In genomic region chr16:81810894-81811538, GRCh38 we compare ENCODE assay signal across 11 cellular contexts. TPM values are rescaled to one million over a fixed set of nuclear protein-coding genes. Genes with fewer than 3 reads are reported as not detected.
DNase-seq lines count a peak whose midpoint lies in the region; ATAC-seq and TF ChIP-seq lines count a peak whose summit lies in the region.
"Had no signal": no experiment of that assay in that cellular context is flagged by ENCODE, and none has a peak within 500 bp of the region (broad histone marks: within the 10 kb centered on the region; RNA-seq: fewer than 3 reads in every experiment).

No MANE protein-coding gene starts in this region.

- TF ChIP-seq POLR2A in spleen (IDR thresholded peaks at IDR 0.05) = no peak

- no peaks in the 10 kb centered on the region for H3K27me3 ChIP-seq in spleen (replicated peaks in 1 of 7)

- 62 to 70% (median 68%) methylated on average over 9 to 10 of the region's 10 CpGs for WGBS in spleen, 5 donors

- TF ChIP-seq CTCF in spleen (IDR thresholded peaks at IDR 0.05 in 8 of 11, conservative IDR thresholded peaks at IDR 0.05 in 3 of 11) = no peak

- H3K4me3 Mint-ChIP-seq in IgD-negative memory B cell = peak overlapping the region; percentile 61 to 95 (median 66)
- H3K4me3 Mint-ChIP-seq in activated T-cell treated with anti-CD3 and anti-CD28 coated beads, Interleukin-2, amount 50 U/mL, for 24 hours = no peak overlapping the region

- no peaks in the 10 kb centered on the region for H3K9me3 ChIP-seq in spleen

- H3K9me3 Mint-ChIP-seq in IgD-negative memory B cell = peaks cover 0 to 3% (median 0%) of the 10 kb centered on the region in 3 donors
- peaks cover 8% of the 10 kb centered on the region for H3K9me3 Mint-ChIP-seq in activated T-cell treated with anti-CD3 and anti-CD28 coated beads, Interleukin-2, amount 50 U/mL, for 24 hours

- peaks cover 17% of the 10 kb centered on the region for H3K36me3 Mint-ChIP-seq in IgD-negative memory B cell
- no peaks in the 10 kb centered on the region for H3K36me3 Mint-ChIP-seq in activated T-cell treated with anti-CD3 and anti-CD28 coated beads, Interleukin-2, amount 50 U/mL, for 24 hours (ENCODE audit: low read depth)

- H3K4me3 ChIP-seq in spleen = peak overlapping the region in 1 of 8 donors; percentile 27

- H3K4me1 ChIP-seq in spleen = peaks cover 34 to 91% (median 80%) of the 10 kb centered on the region in 6 donors

- peak overlapping the region; percentile 31 to 95 (median 80) for H3K27ac ChIP-seq in spleen
- H3K27ac ChIP-seq: 22Rv1, WERI-Rb-1 had no signal

- intact Hi-C loops in spleen (cut with DNase I; ENCODE audit: low total_unique reads) = no loop called here

- ATAC-seq in HG02588 (IDR thresholded peaks at IDR 0.05; ENCODE audit: unreplicated experiment) (peak; percentile 38), left lobe of liver (no peak)

- peak overlapping the region; percentile 98 to 100 (median 98) for H3K27ac Mint-ChIP-seq in IgD-negative memory B cell
- H3K27ac Mint-ChIP-seq in activated T-cell treated with anti-CD3 and anti-CD28 coated beads, Interleukin-2, amount 50 U/mL, for 24 hours = no peak overlapping the region

- DNase-seq in NK-92 treated with Interleukin-12 subunit alpha and Interleukin-12 subunit beta, amount 100 ng/mL, for 24 hours (lab: John Stamatoyannopoulos, UW) = peak; percentile 11
- DNase-seq in NK-92 (lab: John Stamatoyannopoulos, UW; ENCODE audit: unreplicated experiment) (no peak), spleen (no peak), HK-2 (ENCODE audit: unreplicated experiment) (no peak), left lobe of liver (ENCODE audit: low spot score) (no peak)
- no peak for DNase-seq in activated T-cell treated with anti-CD3 and anti-CD28 coated beads, Interleukin-2, amount 50 U/mL, for 24 hours
- DNase-seq: KBM-7, WERI-Rb-1 had no signal

- H3K27me3 Mint-ChIP-seq in IgD-negative memory B cell = no peaks in the 10 kb centered on the region
- peaks cover 4% of the 10 kb centered on the region for H3K27me3 Mint-ChIP-seq in activated T-cell treated with anti-CD3 and anti-CD28 coated beads, Interleukin-2, amount 50 U/mL, for 24 hours

- H3K36me3 ChIP-seq in spleen = peaks cover 0 to 9% (median 0%) of the 10 kb centered on the region in 6 donors
- H3K36me3 ChIP-seq: WERI-Rb-1 had no signal

- H3K4me1 Mint-ChIP-seq in IgD-negative memory B cell = peaks cover 58 to 91% (median 87%) of the 10 kb centered on the region in 3 donors
- H3K4me1 Mint-ChIP-seq in activated T-cell treated with anti-CD3 and anti-CD28 coated beads, Interleukin-2, amount 50 U/mL, for 24 hours (ENCODE audit: low read depth) = peaks cover 2% of the 10 kb centered on the region

RNA-seq across cellular contexts. Expression of gene PLCG2, which starts 31.9 kb away (rescaled TPM):
- 123 TPM for polyA plus RNA-seq in IgD-negative memory B cell
- total RNA-seq in spleen = 100 to 1,000 TPM; 111 to 277 (median 161) TPM
- polyA plus RNA-seq in spleen = 10 to 100 TPM; 57.1 to 83.2 (median 61.9) TPM
- 12.1 TPM for total RNA-seq in left lobe of liver
